19 cellular contexts compared by ENCODE assay signal in genomic region chr13:73859841-73860240, GRCh38.
DNase-seq lines count a peak whose midpoint lies in the region; ATAC-seq lines count a peak whose summit lies in the region.
"Had no signal": no experiment of that assay in that cellular context is flagged by ENCODE, and none has a peak within 500 bp of the region (broad histone marks: within the 10 kb centered on the region; RNA-seq: fewer than 3 reads in every experiment).

No MANE protein-coding gene starts in this region.

- H3K36me3 ChIP-seq in CD4-positive, alpha-beta memory T cell (ENCODE audit: insufficient read depth, low read length): no peaks in the 10 kb centered on the region

- CTCF ChIA-PET in CD4-positive, alpha-beta memory T cell (lab: Charles Lee; ENCODE audit: partially characterized antibody): interaction anchor here (0.8 to 2.3 kb wide), 5 partner anchors 8 to 427 kb away, joined by 3 to 16 read pairs (median 4); no protein-coding TSS in a partner anchor
- CTCF ChIA-PET in T-cell (lab: Charles Lee): interaction anchor here in 1 of 2 donors (0.8 kb wide), 1 partner anchor 179 kb away, joined by 3 read pairs; no protein-coding TSS in a partner anchor

- H3K4me3 Mint-ChIP-seq in CD4-positive, alpha-beta memory T cell: peak overlapping the region; percentile 68 to 82 (median 78)
- H3K4me3 Mint-ChIP-seq in T-cell: peak overlapping the region; percentile 12 to 64 (median 31)
- H3K4me3 Mint-ChIP-seq in central memory CD8-positive, alpha-beta T cell: peak overlapping the region; percentile 26
- H3K4me3 Mint-ChIP-seq: B cell had no signal

- peaks cover 13 to 18% of the 10 kb centered on the region in 2 donors for H3K36me3 Mint-ChIP-seq in CD4-positive, alpha-beta memory T cell
- peaks cover 31% of the 10 kb centered on the region for H3K36me3 Mint-ChIP-seq in T-cell
- peaks cover 13% of the 10 kb centered on the region for H3K36me3 Mint-ChIP-seq in central memory CD8-positive, alpha-beta T cell (ENCODE audit: insufficient read depth)

- H3K9me3 ChIP-seq in CD4-positive, alpha-beta memory T cell (ENCODE audit: control insufficient read depth in 1 of 2, low read length in 2 of 2): no peaks in the 10 kb centered on the region

- H3K27me3 Mint-ChIP-seq in CD4-positive, alpha-beta memory T cell: no peaks in the 10 kb centered on the region
- no peaks in the 10 kb centered on the region for H3K27me3 Mint-ChIP-seq in T-cell
- H3K27me3 Mint-ChIP-seq in central memory CD8-positive, alpha-beta T cell: no peaks in the 10 kb centered on the region
- H3K27me3 Mint-ChIP-seq: B cell had no signal

- intact Hi-C loops in CD4-positive, alpha-beta memory T cell (cut with micrococcal nuclease): loop anchor here (10.0 kb wide), 1 partner anchor 275 kb away; the partner anchor contains the start of gene KLF12

- H3K4me3 ChIP-seq in CD4-positive, alpha-beta memory T cell (ENCODE audit: low read length in 2 of 2): peak overlapping the region in 1 of 2 donors; percentile 29

- H3K27ac ChIP-seq in CD4-positive, alpha-beta memory T cell (ENCODE audit: low read depth, low read length): peak overlapping the region; percentile 42
- H3K27ac ChIP-seq: 22Rv1 had no signal

- peak; percentile 27 to 43 for ATAC-seq in activated CD4-positive, CD25-positive, alpha-beta regulatory T cell treated with anti-CD3 and anti-CD28 coated beads, Interleukin-2, amount 50 U/mL, for 24 hours
- ATAC-seq in T-cell (replicated peaks in 1 of 4): peak; percentile 52 to 71 (median 61)
- ATAC-seq in central memory CD8-positive, alpha-beta T cell (replicated peaks; ENCODE audit: extremely low read depth, poor library complexity, severe bottlenecking): peak; percentile 58
- ATAC-seq: Right ventricle myocardium inferior had no signal

- H3K9me3 Mint-ChIP-seq in CD4-positive, alpha-beta memory T cell: no peaks in the 10 kb centered on the region
- H3K9me3 Mint-ChIP-seq in T-cell: no peaks in the 10 kb centered on the region
- no peaks in the 10 kb centered on the region for H3K9me3 Mint-ChIP-seq in central memory CD8-positive, alpha-beta T cell

- peak overlapping the region; percentile 69 to 94 (median 90) for H3K27ac Mint-ChIP-seq in CD4-positive, alpha-beta memory T cell
- peak overlapping the region; percentile 87 for H3K27ac Mint-ChIP-seq in T-cell
- H3K27ac Mint-ChIP-seq in central memory CD8-positive, alpha-beta T cell (ENCODE audit: low read depth): peak overlapping the region; percentile 66
- H3K27ac Mint-ChIP-seq: B cell had no signal

- H3K4me1 Mint-ChIP-seq in CD4-positive, alpha-beta memory T cell: peaks cover 37 to 49% (median 47%) of the 10 kb centered on the region in 4 donors
- peaks cover 25 to 53% (median 51%) of the 10 kb centered on the region in 3 donors for H3K4me1 Mint-ChIP-seq in T-cell
- peaks cover 41% of the 10 kb centered on the region for H3K4me1 Mint-ChIP-seq in central memory CD8-positive, alpha-beta T cell

- DNase-seq in activated CD4-positive, CD25-positive, alpha-beta regulatory T cell (lab: John Stamatoyannopoulos, UW): no peak
- DNase-seq in CD4-positive, alpha-beta memory T cell: peak; percentile 41 to 59 (median 57)
- DNase-seq in T-cell: no peak
- DNase-seq in central memory CD8-positive, alpha-beta T cell (ENCODE audit: low spot score in 2 of 2): no peak
- no peak for DNase-seq in RKO (ENCODE audit: low spot score)
- DNase-seq in retina: no peak
- no peak for DNase-seq in NCI-H526 treated with DMSO at 0.1 percent for 48 hours (lab: John Stamatoyannopoulos, UW)
- DNase-seq: DND-41, GOT3, KBM-7, NCI-H1417 treated with DMSO at 0.1 percent for 48 hours, NCI-H2029 treated with DMSO at 0.1 percent for 48 hours, NCI-H2171 treated with DMSO at 0.1 percent for 48 hours, NCI-H446 treated with DMSO at 0.1 percent for 48 hours, NCI-H748 treated with DMSO at 0.1 percent for 48 hours had no signal

- POLR2A ChIA-PET in CD4-positive, alpha-beta memory T cell (lab: Charles Lee; ENCODE audit: partially characterized antibody): interaction anchor here (0.6 to 3.0 kb wide), 12 partner anchors 10 to 429 kb away, joined by 3 to 12 read pairs (median 4); partner anchors contain the start of gene KLF12
- POLR2A ChIA-PET in T-cell (lab: Charles Lee): interaction anchor here in 1 of 2 donors (0.6 to 1.0 kb wide), 3 partner anchors 12 to 149 kb away, joined by 3 to 6 read pairs (median 4); no protein-coding TSS in a partner anchor

- H3K27me3 ChIP-seq in CD4-positive, alpha-beta memory T cell (ENCODE audit: insufficient read depth, low read length): no peaks in the 10 kb centered on the region

- H3K4me1 ChIP-seq in CD4-positive, alpha-beta memory T cell (ENCODE audit: insufficient read depth, low read length): peaks cover 68% of the 10 kb centered on the region

Comparison
In these comparisons a context has a peak if more than half of its experiments do, and no peak if none do; other contexts are left out.
1. DNase-seq: peak in CD4-positive, alpha-beta memory T cell (5 of 5); none in activated CD4-positive, CD25-positive, alpha-beta regulatory T cell (0 of 4), T-cell (0 of 34), central memory CD8-positive, alpha-beta T cell (0 of 2), RKO (single experiment), retina (single experiment) and NCI-H526 treated with DMSO at 0.1 percent for 48 hours (single experiment).
2. H3K4me3 Mint-ChIP-seq: peak in every context shown above with its lines; median percentile 78 in CD4-positive, alpha-beta memory T cell; 31 in T-cell; 26 in central memory CD8-positive, alpha-beta T cell.
3. Peak in every context shown above with its lines, with median percentiles within 50 percentile points of each other: ATAC-seq and H3K27ac Mint-ChIP-seq.